In genomic region chr20:2837561-2837960, GRCh38 we compare ENCODE assay signal across 1 cellular context.
TF ChIP-seq lines count a peak whose summit lies in the region.

No MANE protein-coding gene starts in this region.

TF ChIP-seq in HepG2, 621 proteins besides CTCF, POLR2A, EP300 and RAD21:
- TF ChIP-seq KDM5B (CRISPR knock-in tag; IDR thresholded peaks at IDR 0.05; ENCODE audit: borderline replicate concordance) (peak; percentile 45; the same call in 1 of the 2 replicates), ZNF549 (CRISPR knock-in tag; IDR thresholded peaks at IDR 0.05) (no peak)
